Comparison of ENCODE assay signal across 1 cellular context in the genomic region with DNA sequence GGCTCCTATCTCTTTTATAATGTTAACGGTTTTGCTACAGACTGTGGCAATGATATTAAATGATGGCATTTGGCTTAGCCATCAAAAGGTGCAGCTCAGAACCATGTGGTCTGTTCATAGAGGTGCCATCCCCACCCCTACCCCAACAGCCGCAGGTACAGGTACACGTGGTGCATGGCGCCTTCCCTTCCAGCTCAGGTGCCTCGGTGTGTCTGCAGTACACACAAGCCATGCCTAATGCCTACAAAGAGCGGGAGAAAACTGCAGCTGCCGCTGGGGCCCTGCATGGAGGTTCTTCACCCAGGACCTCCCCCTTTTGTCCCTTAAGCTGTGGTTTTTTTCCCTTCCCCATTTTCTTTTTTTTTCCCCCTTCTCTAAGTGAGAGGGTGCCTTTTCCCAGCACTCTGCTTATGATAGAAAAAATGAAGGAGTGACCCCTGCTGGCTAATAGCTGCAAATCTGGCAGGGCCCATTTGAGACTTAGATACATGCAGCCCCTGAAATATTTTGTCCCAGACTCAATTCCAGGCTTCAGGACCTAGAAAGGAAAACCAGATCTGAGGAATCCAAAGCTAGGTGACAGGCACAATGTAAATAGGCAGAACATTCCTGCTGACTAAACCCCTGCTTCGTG.
TF ChIP-seq lines count a peak whose summit lies in the region.

No MANE protein-coding gene starts in this region.

TF ChIP-seq in GM12878, 131 proteins besides CTCF, POLR2A, EP300 and RAD21:
- TF ChIP-seq ZBTB11 (CRISPR knock-in tag; IDR thresholded peaks at IDR 0.05) (no peak), SMC3 (IDR thresholded peaks at IDR 0.05; ENCODE audit: borderline replicate concordance, low read length) (peak; percentile 34; the same call in 1 of the 2 replicates)
